ENCODE assay signal across 8 cellular contexts in genomic region chr17:29292992-29293889, GRCh38. TPM values are rescaled to one million over a fixed set of nuclear protein-coding genes. Genes with fewer than 3 reads are reported as not detected.
A peak's percentile ranks its signal among the peaks of the same experiment; 100 is the strongest.
DNase-seq lines count a peak whose midpoint lies in the region; ATAC-seq, FAIRE-seq and TF ChIP-seq lines count a peak whose summit lies in the region.

No MANE protein-coding gene starts in this region.

- in situ Hi-C loops in KBM-7 (cut with MboI; ENCODE audit: low pct_unique_long_range_greater_than_20kb, low sequenced_read_pairs), result no loop called here

- CTCF ChIA-PET in A549 (lab: Yijun Ruan, JAX), result interaction anchor here (0.9 to 4.1 kb wide), 18 partner anchors 8 to 637 kb away, joined by 3 to 57 read pairs (median 4); no protein-coding TSS in a partner anchor

- peak overlapping the region; percentile 97 for H3K4me2 ChIP-seq in A549

- DNase-seq in A549 (ENCODE audit: low read depth in 1 of 2, low spot score in 1 of 2) (peak; percentile 61 to 67), KBM-7 (peak; percentile 55), T follicular helper cell (ENCODE audit: low read depth) (peak; percentile 43), amniotic epithelial cell (ENCODE audit: low read depth) (peak; percentile 37), right atrium auricular region (ENCODE audit: low spot score) (peak; percentile 65), prostate gland (ENCODE audit: low spot score) (peak; percentile 37), urothelium cell line (ENCODE audit: low spot score) (peak; percentile 63)

- H3K27me3 ChIP-seq in right atrium auricular region (no peaks in the 10 kb centered on the region), prostate gland (replicated peaks; ENCODE audit: insufficient read depth) (no peaks in the 10 kb centered on the region)

- H3K9me3 ChIP-seq in A549 (no peaks in the 10 kb centered on the region), right atrium auricular region (no peaks in the 10 kb centered on the region), prostate gland (no peaks in the 10 kb centered on the region)

- ATAC-seq in A549 (peak; percentile 61 to 63), GM18502 (IDR thresholded peaks at IDR 0.05; ENCODE audit: poor library complexity, unreplicated experiment) (peak; percentile 13)

- TF ChIP-seq CTCF in A549 (IDR thresholded peaks at IDR 0.05) (no peak), right atrium auricular region (IDR thresholded peaks at IDR 0.05) (no peak), prostate gland (IDR thresholded peaks at IDR 0.05) (no peak)

- no peak for TF ChIP-seq RAD21 in A549 (conservative IDR thresholded peaks at IDR 0.05 in 1 of 2, IDR thresholded peaks at IDR 0.05 in 1 of 2)

- H3K36me3 ChIP-seq in right atrium auricular region (peaks cover 16% of the 10 kb centered on the region), prostate gland (no peaks in the 10 kb centered on the region)

- TF ChIP-seq POLR2A in A549 (IDR thresholded peaks at IDR 0.05; ENCODE audit: low read length) (no peak), prostate gland (IDR thresholded peaks at IDR 0.05) (peak; percentile 19)

- FAIRE-seq in A549 (lab: Jason Lieb, UNC) (no peak), urothelium cell line (lab: Jason Lieb, UNC) (no peak)

- POLR2A ChIA-PET in A549 (lab: Yijun Ruan, JAX), result interaction anchor here (0.5 to 3.3 kb wide), 45 partner anchors 10 to 574 kb away, joined by 3 to 73 read pairs (median 5); partner anchors contain the start of genes MYO18A, RPL23A and TAOK1

- peaks cover 29% of the 10 kb centered on the region for H3K4me1 ChIP-seq in A549
- peaks cover 0 to 39% of the 10 kb centered on the region in 2 donors for H3K4me1 ChIP-seq in right atrium auricular region
- peaks cover 6% of the 10 kb centered on the region for H3K4me1 ChIP-seq in prostate gland (replicated peaks)

- H3K4me3 ChIP-seq in A549 (peak overlapping the region; percentile 72), right atrium auricular region (peak overlapping the region; percentile 93 to 95), prostate gland (peak overlapping the region; percentile 72 to 92)

- intact Hi-C loops in prostate gland (cut with DNase I), result loop anchor here (2.0 to 5.0 kb wide), 2 partner anchors 41 to 144 kb away; no protein-coding TSS in a partner anchor

- WGBS in A549 (ENCODE audit: missing lambda C conversion rate), result 2% methylated on average over 50 of the region's 54 CpGs
- under 1% methylated on average over 54 of the region's 54 CpGs for WGBS in prostate gland

- peak overlapping the region; percentile 91 to 98 for H3K27ac ChIP-seq in A549
- H3K27ac ChIP-seq in right atrium auricular region, result peak overlapping the region; percentile 99 to 100
- peak overlapping the region; percentile 92 to 99 for H3K27ac ChIP-seq in prostate gland

- TF ChIP-seq EP300 in A549 (IDR thresholded peaks at IDR 0.05), result no peak

TF ChIP-seq in A549, 52 proteins besides CTCF, POLR2A, EP300 and RAD21:
- peak in 1 of 2 experiments; percentile 44; a peak in 2 of 5 replicates for TF ChIP-seq JUN (IDR thresholded peaks at IDR 0.05)
- TF ChIP-seq PHF8 (IDR thresholded peaks at IDR 0.05; ENCODE audit: borderline replicate concordance, low read depth), result peak; percentile 51; the same call in 1 of the 2 replicates
- peak; percentile 59 for TF ChIP-seq CHD2 (IDR thresholded peaks at IDR 0.05; ENCODE audit: low read length, partially characterized antibody)
- TF ChIP-seq POLR2AphosphoS2 (conservative IDR thresholded peaks at IDR 0.05; ENCODE audit: low read length), result no peak
- TF ChIP-seq EHMT2 (IDR thresholded peaks at IDR 0.05; ENCODE audit: low read depth), result no peak
- no peak for TF ChIP-seq SMC3 (IDR thresholded peaks at IDR 0.05)
- peak; percentile 14; the same call in 1 of the 2 replicates for TF ChIP-seq REST (IDR thresholded peaks at IDR 0.05)
- TF ChIP-seq GATA3 (IDR thresholded peaks at IDR 0.05; ENCODE audit: borderline replicate concordance), result 0 out of 2 replicates have a peak, but pooled peaks have one; percentile 35
- TF ChIP-seq TFCP2L1 (CRISPR knock-in tag; IDR thresholded peaks at IDR 0.05), result peak; percentile 72; the same call in 1 of the 2 replicates
- TF ChIP-seq CHD4 (IDR thresholded peaks at IDR 0.05; ENCODE audit: borderline replicate concordance), result no peak
- peak; percentile 39 for TF ChIP-seq MAX (IDR thresholded peaks at IDR 0.05)
- peak; percentile 26; the same call in 1 of the 2 replicates for TF ChIP-seq E2F6 (IDR thresholded peaks at IDR 0.05; ENCODE audit: borderline replicate concordance, low read depth)
- TF ChIP-seq NR3C1 (IDR thresholded peaks at IDR 0.05), result no peak
- TF ChIP-seq USF2 (IDR thresholded peaks at IDR 0.05), result no peak

RNA-seq across cellular contexts. Expression of gene NUFIP2, which starts 0.7 kb away (rescaled TPM):
- polyA plus RNA-seq in A549 (2011; rRNA removed), result 29.4 and 34.7 TPM in 2 replicates
- polyA plus RNA-seq in A549 (2012; cell fraction: cytosol; rRNA removed), result 16.7 and 27.9 TPM in 2 replicates
- polyA plus RNA-seq in A549 (2012; cell fraction: nucleus; rRNA removed), result 17.7 and 57.6 TPM in 2 replicates
- 33.0 to 33.5 TPM (median 33.1 TPM) in 3 replicates for polyA plus RNA-seq in A549 (2017; fragmentation: RNase III; extraction: RNeasy Plus Mini Kit Qiagen cat#74134 plus additional on column Dnase treatment)
- 43.2 and 49.0 TPM in 2 replicates for polyA minus RNA-seq in A549 (2011; rRNA and poly(A)+ RNA removed)
- total RNA-seq in right atrium auricular region, result 10 to 100 TPM; 25.4 to 27.0 TPM
- 10 to 100 TPM; 21.1 to 30.6 TPM for total RNA-seq in prostate gland

RNA-seq across cellular contexts. Expression of gene CRYBA1, which starts 46.6 kb away (rescaled TPM):
- polyA plus RNA-seq in A549 (2011; rRNA removed) (0.10 TPM in 1 of 2 replicates, not detected in the other), A549 (2017; fragmentation: RNase III; extraction: RNeasy Plus Mini Kit Qiagen cat#74134 plus additional on column Dnase treatment) (0.12 TPM in 1 of 3 replicates, not detected in the others)
- not detected in 2 replicates for polyA plus RNA-seq in A549 (2012; cell fraction: cytosol; rRNA removed)
- not detected in 2 replicates for polyA plus RNA-seq in A549 (2012; cell fraction: nucleus; rRNA removed)
- polyA minus RNA-seq in A549 (2011; rRNA and poly(A)+ RNA removed), result not detected in 2 replicates
- total RNA-seq in right atrium auricular region (not detected), prostate gland (not detected)

Comparison
In these comparisons a context has a peak if more than half of its experiments do, and no peak if none do; other contexts are left out.
1. Peak in every context shown above with its lines: DNase-seq, ATAC-seq, H3K4me3 ChIP-seq and H3K27ac ChIP-seq.